1 cellular context compared by ENCODE assay signal in the genomic region with DNA sequence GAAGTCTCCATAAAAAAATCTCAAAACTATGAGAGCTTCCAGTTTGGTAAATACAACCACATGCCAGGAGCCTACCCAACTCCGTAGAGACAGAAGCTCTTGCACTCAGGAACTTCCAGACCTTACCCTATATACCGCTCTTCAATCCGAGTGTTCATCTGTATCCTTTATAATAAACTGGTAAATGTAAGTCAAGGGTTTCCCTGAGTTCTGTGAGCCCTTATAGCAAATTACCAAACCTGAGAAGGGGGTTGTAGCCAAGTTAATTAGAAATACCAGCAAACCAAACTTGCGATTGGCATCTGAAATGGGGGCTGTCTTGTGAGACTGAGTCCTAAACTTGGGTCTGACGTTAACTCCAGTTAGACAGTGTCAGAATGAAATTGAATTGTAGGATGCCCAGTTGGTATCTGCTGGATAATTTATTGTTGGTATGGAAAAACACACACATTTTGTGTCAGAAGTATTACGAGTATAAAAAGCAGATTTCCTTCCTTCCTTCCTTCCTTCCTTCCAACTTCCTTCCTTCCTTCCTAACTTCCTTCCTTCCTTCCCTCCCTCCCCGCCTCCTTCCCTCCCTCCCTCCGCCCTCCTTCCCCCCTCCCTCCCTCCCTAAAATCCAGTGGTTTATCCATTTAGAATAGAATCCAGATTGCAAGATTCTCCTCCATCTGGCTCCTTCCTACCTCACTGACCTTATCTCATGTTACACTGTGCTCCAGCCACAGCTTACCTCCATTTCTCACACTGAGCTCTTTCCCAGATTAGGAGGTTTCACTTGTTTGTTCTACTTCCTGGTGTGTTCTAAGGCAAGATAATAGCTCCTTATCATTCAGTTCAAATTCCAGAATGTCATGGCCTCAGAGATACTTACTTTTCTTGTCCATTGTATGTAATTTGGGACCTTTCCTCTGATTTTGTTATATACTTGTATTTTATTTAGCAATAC.
TF ChIP-seq lines count a peak whose summit lies in the region.

No MANE protein-coding gene starts in this region.

TF ChIP-seq in K562, 482 proteins besides CTCF, POLR2A, EP300 and RAD21 (continued from another document and continues in another):
- TF ChIP-seq, protein P1, sequence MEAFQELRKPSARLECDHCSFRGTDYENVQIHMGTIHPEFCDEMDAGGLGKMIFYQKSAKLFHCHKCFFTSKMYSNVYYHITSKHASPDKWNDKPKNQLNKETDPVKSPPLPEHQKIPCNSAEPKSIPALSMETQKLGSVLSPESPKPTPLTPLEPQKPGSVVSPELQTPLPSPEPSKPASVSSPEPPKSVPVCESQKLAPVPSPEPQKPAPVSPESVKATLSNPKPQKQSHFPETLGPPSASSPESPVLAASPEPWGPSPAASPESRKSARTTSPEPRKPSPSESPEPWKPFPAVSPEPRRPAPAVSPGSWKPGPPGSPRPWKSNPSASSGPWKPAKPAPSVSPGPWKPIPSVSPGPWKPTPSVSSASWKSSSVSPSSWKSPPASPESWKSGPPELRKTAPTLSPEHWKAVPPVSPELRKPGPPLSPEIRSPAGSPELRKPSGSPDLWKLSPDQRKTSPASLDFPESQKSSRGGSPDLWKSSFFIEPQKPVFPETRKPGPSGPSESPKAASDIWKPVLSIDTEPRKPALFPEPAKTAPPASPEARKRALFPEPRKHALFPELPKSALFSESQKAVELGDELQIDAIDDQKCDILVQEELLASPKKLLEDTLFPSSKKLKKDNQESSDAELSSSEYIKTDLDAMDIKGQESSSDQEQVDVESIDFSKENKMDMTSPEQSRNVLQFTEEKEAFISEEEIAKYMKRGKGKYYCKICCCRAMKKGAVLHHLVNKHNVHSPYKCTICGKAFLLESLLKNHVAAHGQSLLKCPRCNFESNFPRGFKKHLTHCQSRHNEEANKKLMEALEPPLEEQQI (IDR thresholded peaks at IDR 0.05), result peak; percentile 62; the same call in 1 of the 2 replicates
- peak; percentile 76 for TF ChIP-seq SMAD4 (CRISPR knock-in tag; conservative IDR thresholded peaks at IDR 0.05)
- peak; percentile 96 for TF ChIP-seq SMARCA4 (IDR thresholded peaks at IDR 0.05)
- peak; percentile 90 for TF ChIP-seq ZNF766 (CRISPR knock-in tag; conservative IDR thresholded peaks at IDR 0.05)
- TF ChIP-seq, protein P2, sequence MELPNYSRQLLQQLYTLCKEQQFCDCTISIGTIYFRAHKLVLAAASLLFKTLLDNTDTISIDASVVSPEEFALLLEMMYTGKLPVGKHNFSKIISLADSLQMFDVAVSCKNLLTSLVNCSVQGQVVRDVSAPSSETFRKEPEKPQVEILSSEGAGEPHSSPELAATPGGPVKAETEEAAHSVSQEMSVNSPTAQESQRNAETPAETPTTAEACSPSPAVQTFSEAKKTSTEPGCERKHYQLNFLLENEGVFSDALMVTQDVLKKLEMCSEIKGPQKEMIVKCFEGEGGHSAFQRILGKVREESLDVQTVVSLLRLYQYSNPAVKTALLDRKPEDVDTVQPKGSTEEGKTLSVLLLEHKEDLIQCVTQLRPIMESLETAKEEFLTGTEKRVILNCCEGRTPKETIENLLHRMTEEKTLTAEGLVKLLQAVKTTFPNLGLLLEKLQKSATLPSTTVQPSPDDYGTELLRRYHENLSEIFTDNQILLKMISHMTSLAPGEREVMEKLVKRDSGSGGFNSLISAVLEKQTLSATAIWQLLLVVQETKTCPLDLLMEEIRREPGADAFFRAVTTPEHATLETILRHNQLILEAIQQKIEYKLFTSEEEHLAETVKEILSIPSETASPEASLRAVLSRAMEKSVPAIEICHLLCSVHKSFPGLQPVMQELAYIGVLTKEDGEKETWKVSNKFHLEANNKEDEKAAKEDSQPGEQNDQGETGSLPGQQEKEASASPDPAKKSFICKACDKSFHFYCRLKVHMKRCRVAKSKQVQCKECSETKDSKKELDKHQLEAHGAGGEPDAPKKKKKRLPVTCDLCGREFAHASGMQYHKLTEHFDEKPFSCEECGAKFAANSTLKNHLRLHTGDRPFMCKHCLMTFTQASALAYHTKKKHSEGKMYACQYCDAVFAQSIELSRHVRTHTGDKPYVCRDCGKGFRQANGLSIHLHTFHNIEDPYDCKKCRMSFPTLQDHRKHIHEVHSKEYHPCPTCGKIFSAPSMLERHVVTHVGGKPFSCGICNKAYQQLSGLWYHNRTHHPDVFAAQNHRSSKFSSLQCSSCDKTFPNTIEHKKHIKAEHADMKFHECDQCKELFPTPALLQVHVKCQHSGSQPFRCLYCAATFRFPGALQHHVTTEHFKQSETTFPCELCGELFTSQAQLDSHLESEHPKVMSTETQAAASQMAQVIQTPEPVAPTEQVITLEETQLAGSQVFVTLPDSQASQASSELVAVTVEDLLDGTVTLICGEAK (IDR thresholded peaks at IDR 0.05), result peak; percentile 49; the same call in 1 of the 2 replicates
- TF ChIP-seq, protein P2 (CRISPR knock-in tag; IDR thresholded peaks at IDR 0.05), result no peak
- TF ChIP-seq, protein P3, sequence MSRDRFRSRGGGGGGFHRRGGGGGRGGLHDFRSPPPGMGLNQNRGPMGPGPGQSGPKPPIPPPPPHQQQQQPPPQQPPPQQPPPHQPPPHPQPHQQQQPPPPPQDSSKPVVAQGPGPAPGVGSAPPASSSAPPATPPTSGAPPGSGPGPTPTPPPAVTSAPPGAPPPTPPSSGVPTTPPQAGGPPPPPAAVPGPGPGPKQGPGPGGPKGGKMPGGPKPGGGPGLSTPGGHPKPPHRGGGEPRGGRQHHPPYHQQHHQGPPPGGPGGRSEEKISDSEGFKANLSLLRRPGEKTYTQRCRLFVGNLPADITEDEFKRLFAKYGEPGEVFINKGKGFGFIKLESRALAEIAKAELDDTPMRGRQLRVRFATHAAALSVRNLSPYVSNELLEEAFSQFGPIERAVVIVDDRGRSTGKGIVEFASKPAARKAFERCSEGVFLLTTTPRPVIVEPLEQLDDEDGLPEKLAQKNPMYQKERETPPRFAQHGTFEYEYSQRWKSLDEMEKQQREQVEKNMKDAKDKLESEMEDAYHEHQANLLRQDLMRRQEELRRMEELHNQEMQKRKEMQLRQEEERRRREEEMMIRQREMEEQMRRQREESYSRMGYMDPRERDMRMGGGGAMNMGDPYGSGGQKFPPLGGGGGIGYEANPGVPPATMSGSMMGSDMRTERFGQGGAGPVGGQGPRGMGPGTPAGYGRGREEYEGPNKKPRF (IDR thresholded peaks at IDR 0.05; ENCODE audit: low read depth, low read length), result no peak
- no peak for TF ChIP-seq NFRKB (IDR thresholded peaks at IDR 0.05; ENCODE audit: low read depth)
- peak; percentile 71; the same call in 1 of the 2 replicates for TF ChIP-seq NCOA1 (IDR thresholded peaks at IDR 0.05; ENCODE audit: low read depth)
- TF ChIP-seq HDAC3 (IDR thresholded peaks at IDR 0.05; ENCODE audit: borderline replicate concordance, partially characterized antibody), result peak; percentile 85
- TF ChIP-seq KAT7 (CRISPR knock-in tag; IDR thresholded peaks at IDR 0.05; ENCODE audit: borderline replicate concordance), result no peak
- no peak for TF ChIP-seq POLR3A (IDR thresholded peaks at IDR 0.05; ENCODE audit: borderline replicate concordance, extremely low read depth, insufficient read depth, insufficient read length)
- peak; percentile 78 for TF ChIP-seq KHSRP (IDR thresholded peaks at IDR 0.05)
- TF ChIP-seq ZBED1 (IDR thresholded peaks at IDR 0.05), result 0 out of 2 replicates have a peak, but pooled peaks have one; percentile 34
- TF ChIP-seq MAFG (tag; conservative IDR thresholded peaks at IDR 0.05), result 0 out of 2 replicates have a peak, but pooled peaks have one; percentile 8
- TF ChIP-seq MBD2 (IDR thresholded peaks at IDR 0.05; ENCODE audit: borderline replicate concordance, low read depth), result peak; percentile 48; the same call in 1 of the 2 replicates
- no peak for TF ChIP-seq PTBP1 (IDR thresholded peaks at IDR 0.05; ENCODE audit: low read depth, low read length)
- TF ChIP-seq, protein P4, sequence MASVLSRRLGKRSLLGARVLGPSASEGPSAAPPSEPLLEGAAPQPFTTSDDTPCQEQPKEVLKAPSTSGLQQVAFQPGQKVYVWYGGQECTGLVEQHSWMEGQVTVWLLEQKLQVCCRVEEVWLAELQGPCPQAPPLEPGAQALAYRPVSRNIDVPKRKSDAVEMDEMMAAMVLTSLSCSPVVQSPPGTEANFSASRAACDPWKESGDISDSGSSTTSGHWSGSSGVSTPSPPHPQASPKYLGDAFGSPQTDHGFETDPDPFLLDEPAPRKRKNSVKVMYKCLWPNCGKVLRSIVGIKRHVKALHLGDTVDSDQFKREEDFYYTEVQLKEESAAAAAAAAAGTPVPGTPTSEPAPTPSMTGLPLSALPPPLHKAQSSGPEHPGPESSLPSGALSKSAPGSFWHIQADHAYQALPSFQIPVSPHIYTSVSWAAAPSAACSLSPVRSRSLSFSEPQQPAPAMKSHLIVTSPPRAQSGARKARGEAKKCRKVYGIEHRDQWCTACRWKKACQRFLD (CRISPR knock-in tag; IDR thresholded peaks at IDR 0.05), result no peak
- TF ChIP-seq, protein P5, sequence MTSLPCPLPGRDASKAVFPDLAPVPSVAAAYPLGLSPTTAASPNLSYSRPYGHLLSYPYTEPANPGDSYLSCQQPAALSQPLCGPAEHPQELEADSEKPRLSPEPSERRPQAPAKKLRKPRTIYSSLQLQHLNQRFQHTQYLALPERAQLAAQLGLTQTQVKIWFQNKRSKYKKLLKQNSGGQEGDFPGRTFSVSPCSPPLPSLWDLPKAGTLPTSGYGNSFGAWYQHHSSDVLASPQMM (CRISPR knock-in tag; IDR thresholded peaks at IDR 0.05), result no peak
- no peak for TF ChIP-seq MAFF (IDR thresholded peaks at IDR 0.05; ENCODE audit: low read length)
- 0 out of 2 replicates have a peak, but pooled peaks have one; percentile 35 for TF ChIP-seq NBN (IDR thresholded peaks at IDR 0.05; ENCODE audit: low read depth)
- peak; percentile 92 for TF ChIP-seq SMARCE1 (IDR thresholded peaks at IDR 0.05)
- TF ChIP-seq MAZ (CRISPR knock-in tag; conservative IDR thresholded peaks at IDR 0.05 in 1 of 2, IDR thresholded peaks at IDR 0.05 in 1 of 2), result peak in 1 of 2 experiments; percentile 17; a peak in 1 of 4 replicates
- TF ChIP-seq TRIM24 (IDR thresholded peaks at IDR 0.05), result peak; percentile 98
- TF ChIP-seq ZNF717 (CRISPR knock-in tag; IDR thresholded peaks at IDR 0.05), result no peak
- TF ChIP-seq TEAD4 (IDR thresholded peaks at IDR 0.05; ENCODE audit: low read length), result peak; percentile 99
- TF ChIP-seq TEAD4 (CRISPR knock-in tag; IDR thresholded peaks at IDR 0.05; ENCODE audit: borderline replicate concordance), result no peak
- TF ChIP-seq ARID1B (IDR thresholded peaks at IDR 0.05), result peak; percentile 97
- peak; percentile 81; the same call in 1 of the 2 replicates for TF ChIP-seq NFATC3 (IDR thresholded peaks at IDR 0.05)
- peak; percentile 66 for TF ChIP-seq ZNF134 (CRISPR knock-in tag; conservative IDR thresholded peaks at IDR 0.05)
- TF ChIP-seq ETV6 (IDR thresholded peaks at IDR 0.05; ENCODE audit: borderline replicate concordance in 1 of 2, low read depth in 2 of 2, low read length in 1 of 2), result peak in 1 of 2 experiments; percentile 91; a peak in 3 of 4 replicates
- no peak for TF ChIP-seq ETV6 (CRISPR knock-in tag; IDR thresholded peaks at IDR 0.05; ENCODE audit: borderline replicate concordance)
- TF ChIP-seq ELF2 (CRISPR knock-in tag; IDR thresholded peaks at IDR 0.05), result peak; percentile 64; the same call in 1 of the 2 replicates
- TF ChIP-seq GTF2E2 (tag; IDR thresholded peaks at IDR 0.05), result no peak
- peak; percentile 78; the same call in 1 of the 2 replicates for TF ChIP-seq ZNF311 (CRISPR knock-in tag; IDR thresholded peaks at IDR 0.05)
- TF ChIP-seq, protein P6, sequence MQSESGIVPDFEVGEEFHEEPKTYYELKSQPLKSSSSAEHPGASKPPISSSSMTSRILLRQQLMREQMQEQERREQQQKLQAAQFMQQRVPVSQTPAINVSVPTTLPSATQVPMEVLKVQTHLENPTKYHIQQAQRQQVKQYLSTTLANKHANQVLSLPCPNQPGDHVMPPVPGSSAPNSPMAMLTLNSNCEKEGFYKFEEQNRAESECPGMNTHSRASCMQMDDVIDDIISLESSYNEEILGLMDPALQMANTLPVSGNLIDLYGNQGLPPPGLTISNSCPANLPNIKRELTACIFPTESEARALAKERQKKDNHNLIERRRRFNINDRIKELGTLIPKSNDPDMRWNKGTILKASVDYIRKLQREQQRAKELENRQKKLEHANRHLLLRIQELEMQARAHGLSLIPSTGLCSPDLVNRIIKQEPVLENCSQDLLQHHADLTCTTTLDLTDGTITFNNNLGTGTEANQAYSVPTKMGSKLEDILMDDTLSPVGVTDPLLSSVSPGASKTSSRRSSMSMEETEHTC (IDR thresholded peaks at IDR 0.05), result no peak
- peak; percentile 44 for TF ChIP-seq DACH1 (IDR thresholded peaks at IDR 0.05; ENCODE audit: partially characterized antibody)
- no peak for TF ChIP-seq SRSF7 (optimal IDR thresholded peaks at IDR 0.05; ENCODE audit: low read depth, low read length)
- peak; percentile 93 for TF ChIP-seq TCF3 (CRISPR knock-in tag; IDR thresholded peaks at IDR 0.05)
- peak; percentile 52; the same call in 1 of the 2 replicates for TF ChIP-seq CXXC5 (CRISPR knock-in tag; IDR thresholded peaks at IDR 0.05)
- peak; percentile 47; the same call in 1 of the 2 replicates for TF ChIP-seq ELF1 (tag; IDR thresholded peaks at IDR 0.05)
- TF ChIP-seq ETV1 (tag; conservative IDR thresholded peaks at IDR 0.05; ENCODE audit: low read depth), result 0 out of 2 replicates have a peak, but pooled peaks have one; percentile 54
- TF ChIP-seq ZNF324 (CRISPR knock-in tag; IDR thresholded peaks at IDR 0.05), result no peak
- peak; percentile 93 for TF ChIP-seq NFIC (IDR thresholded peaks at IDR 0.05)
- 0 out of 2 replicates have a peak, but pooled peaks have one; percentile 21 for TF ChIP-seq OTX1 (CRISPR knock-in tag; IDR thresholded peaks at IDR 0.05)
- no peak for TF ChIP-seq ZNF778 (CRISPR knock-in tag; IDR thresholded peaks at IDR 0.05)
- peak; percentile 94 for TF ChIP-seq KLF16 (IDR thresholded peaks at IDR 0.05)
